Comparison of ENCODE assay signal across 23 cellular contexts in the genomic region with DNA sequence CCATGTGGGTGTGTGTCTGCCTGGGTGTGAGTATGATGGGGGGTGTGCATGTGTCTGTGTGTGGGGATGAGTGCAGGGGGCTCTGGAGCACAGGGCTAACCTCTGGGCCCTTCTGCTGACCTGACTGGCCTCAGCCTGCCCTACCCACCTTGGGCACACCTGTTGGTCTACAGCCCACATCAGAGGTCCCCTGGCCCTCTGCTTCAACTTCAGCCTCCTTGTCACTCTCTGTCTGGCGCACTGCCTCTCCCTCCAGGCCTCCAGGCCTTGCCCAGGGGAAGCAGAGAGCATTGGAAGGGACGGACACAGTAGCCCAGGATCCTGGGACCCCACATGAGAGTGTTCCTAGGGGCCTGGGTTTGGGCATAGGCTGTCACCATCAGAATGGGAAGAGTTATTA.
"Had no signal": no experiment of that assay in that cellular context is flagged by ENCODE, and none has a peak within 500 bp of the region (broad histone marks: within the 10 kb centered on the region; RNA-seq: fewer than 3 reads in every experiment).

No MANE protein-coding gene starts in this region.

- H3K9me3 Mint-ChIP-seq: activated naive CD8-positive, alpha-beta T cell treated with anti-CD3 and anti-CD28 coated beads for 36 hours; activated T-cell treated with anti-CD3 and anti-CD28 coated beads, Interleukin-2, amount 50 U/mL, for 4 hours; central memory CD8-positive, alpha-beta T cell; naive thymus-derived CD8-positive, alpha-beta T cell; stimulated activated naive B cell treated with anti-CD40 and anti-IgM and Interleukin-4, amounts not matched to agents 10 μg/mL and 1 μg/mL and 100 μg/mL, for 72 hours; T-cell had no signal

- DNase-seq: activated CD4-positive, alpha-beta T cell treated with anti-CD3 and anti-CD28 coated beads for 1 hour; activated CD4-positive, alpha-beta T cell treated with anti-CD3 and anti-CD28 coated beads, Interleukin-2, amount 50 U/mL, for 1 hour; activated CD8-positive, alpha-beta memory T cell treated with anti-CD3 and anti-CD28 coated beads, Interleukin-2, amount 50 U/mL, for 4 hours; activated CD8-positive, alpha-beta T cell treated with anti-CD3 and anti-CD28 coated beads, Interleukin-2, amount 10 ng/mL, durations not matched to agents 7 days and 5 days; activated naive CD4-positive, alpha-beta T cell treated with Interleukin-2 at 50 U/mL for 16 hours; activated naive CD8-positive, alpha-beta T cell treated with anti-CD3 and anti-CD28 coated beads for 36 hours; activated T-cell treated with anti-CD3 and anti-CD28 coated beads, Interleukin-2, amount 50 U/mL, for 4 hours; heart left ventricle; left colon; mesendoderm; naive thymus-derived CD8-positive, alpha-beta T cell; ovary; right lobe of liver; small intestine; stimulated activated CD4-positive, alpha-beta T cell treated with anti-CD3 and anti-CD28 coated beads, Interleukin-2, amount 100 ng/mL, for 48 hours; stimulated activated CD8-positive, alpha-beta memory T cell treated with anti-CD3 and anti-CD28 coated beads, Interleukin-4, amount 100 ng/mL, for 48 hours; stimulated activated naive B cell treated with anti-CD40 and anti-IgM and Interleukin-4, amounts not matched to agents 10 μg/mL and 1 μg/mL and 100 μg/mL, for 72 hours; T-helper 9 cell; testis; upper lobe of left lung had no signal

- H3K4me1 ChIP-seq: right lobe of liver, testis had no signal

- ATAC-seq: activated CD8-positive, alpha-beta T cell treated with anti-CD3 and anti-CD28 coated beads, Interleukin-2, amount 10 ng/mL, durations not matched to agents 7 days and 5 days; activated T-cell treated with anti-CD3 and anti-CD28 coated beads, Interleukin-2, amount 50 U/mL, for 4 hours; heart left ventricle; left colon; naive thymus-derived CD8-positive, alpha-beta T cell; right lobe of liver; stimulated activated naive B cell treated with anti-CD40 and anti-IgM and Interleukin-4, amounts not matched to agents 10 μg/mL and 1 μg/mL and 100 μg/mL, for 72 hours; T-cell had no signal

- H3K27me3 Mint-ChIP-seq: activated naive CD8-positive, alpha-beta T cell treated with anti-CD3 and anti-CD28 coated beads for 36 hours; central memory CD8-positive, alpha-beta T cell had no signal

- H3K9me3 ChIP-seq: heart left ventricle, ovary, right lobe of liver, testis, upper lobe of left lung had no signal

- H3K27me3 ChIP-seq: ovary, right lobe of liver, testis, upper lobe of left lung had no signal

- H3K36me3 ChIP-seq: heart left ventricle, ovary, right lobe of liver, upper lobe of left lung had no signal

- H3K27ac Mint-ChIP-seq: activated CD8-positive, alpha-beta T cell treated with anti-CD3 and anti-CD28 coated beads, Interleukin-2, amount 10 ng/mL, durations not matched to agents 7 days and 5 days; activated naive CD8-positive, alpha-beta T cell treated with anti-CD3 and anti-CD28 coated beads for 36 hours; naive thymus-derived CD8-positive, alpha-beta T cell; stimulated activated naive B cell treated with anti-CD40 and anti-IgM and Interleukin-4, amounts not matched to agents 10 μg/mL and 1 μg/mL and 100 μg/mL, for 72 hours; T-cell had no signal

- H3K27ac ChIP-seq: epithelial cell of prostate, heart left ventricle, ovary, right lobe of liver, testis, upper lobe of left lung had no signal

- H3K4me3 Mint-ChIP-seq: activated CD8-positive, alpha-beta T cell treated with anti-CD3 and anti-CD28 coated beads, Interleukin-2, amount 10 ng/mL, durations not matched to agents 7 days and 5 days; activated naive CD8-positive, alpha-beta T cell treated with anti-CD3 and anti-CD28 coated beads for 36 hours; activated T-cell treated with anti-CD3 and anti-CD28 coated beads, Interleukin-2, amount 50 U/mL, for 4 hours; central memory CD8-positive, alpha-beta T cell; naive thymus-derived CD8-positive, alpha-beta T cell; stimulated activated naive B cell treated with anti-CD40 and anti-IgM and Interleukin-4, amounts not matched to agents 10 μg/mL and 1 μg/mL and 100 μg/mL, for 72 hours; T-cell had no signal

- H3K4me1 Mint-ChIP-seq: activated naive CD8-positive, alpha-beta T cell treated with anti-CD3 and anti-CD28 coated beads for 36 hours; central memory CD8-positive, alpha-beta T cell; naive thymus-derived CD8-positive, alpha-beta T cell; stimulated activated naive B cell treated with anti-CD40 and anti-IgM and Interleukin-4, amounts not matched to agents 10 μg/mL and 1 μg/mL and 100 μg/mL, for 72 hours; T-cell had no signal

- H3K4me3 ChIP-seq: heart left ventricle, ovary, right lobe of liver, testis, upper lobe of left lung had no signal

- H3K36me3 Mint-ChIP-seq: activated naive CD8-positive, alpha-beta T cell treated with anti-CD3 and anti-CD28 coated beads for 36 hours; naive thymus-derived CD8-positive, alpha-beta T cell; stimulated activated naive B cell treated with anti-CD40 and anti-IgM and Interleukin-4, amounts not matched to agents 10 μg/mL and 1 μg/mL and 100 μg/mL, for 72 hours; T-cell had no signal
